7 cellular contexts compared by ENCODE assay signal in the genomic region with DNA sequence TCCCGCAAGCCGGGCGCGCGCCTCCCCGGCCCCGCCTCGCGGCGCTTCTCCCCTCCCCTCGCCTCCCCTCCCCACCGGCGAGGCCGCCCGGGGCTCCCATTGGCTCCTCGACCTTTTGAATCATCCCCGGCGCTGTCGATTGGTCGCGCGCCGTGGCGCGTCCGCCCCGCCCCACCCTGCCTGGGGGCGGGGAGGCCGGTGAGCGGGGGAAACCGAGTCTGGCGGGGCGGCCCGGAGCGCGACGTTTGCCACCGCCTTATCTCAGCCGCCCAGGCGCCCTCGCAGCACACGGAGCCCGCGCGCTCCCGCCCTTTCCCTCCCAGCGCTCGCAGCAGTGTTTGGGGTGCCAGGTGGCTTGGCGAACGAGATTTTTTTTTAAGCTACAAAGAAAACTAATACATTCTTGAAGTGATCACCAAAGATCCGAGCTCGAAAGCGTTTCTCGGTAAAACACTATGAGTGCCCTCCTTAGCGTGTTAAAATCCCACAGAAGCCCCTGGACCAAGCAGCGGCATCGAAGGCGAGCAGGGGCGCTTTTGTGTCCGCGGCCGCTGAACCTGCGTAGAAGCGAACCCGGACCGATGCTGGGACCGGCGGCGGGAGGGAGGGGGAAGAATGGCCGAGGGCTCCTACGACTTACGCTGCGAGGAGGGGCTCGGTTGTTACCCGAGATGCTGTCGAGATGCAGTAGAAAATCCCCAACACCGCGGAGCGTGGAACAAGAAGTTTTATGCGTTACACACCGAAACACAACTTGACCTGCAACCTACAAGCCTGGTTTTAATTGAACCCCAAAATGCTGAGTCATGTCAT. TPM values are rescaled to one million over a fixed set of nuclear protein-coding genes. Genes with fewer than 3 reads are reported as not detected.
DNase-seq lines count a peak whose midpoint lies in the region; ATAC-seq and TF ChIP-seq lines count a peak whose summit lies in the region.

No MANE protein-coding gene starts in this region.

- in situ Hi-C loops in astrocyte of the cerebellum (cut with HindIII; ENCODE audit: low sequenced_read_pairs), result no loop called here

- H3K36me3 ChIP-seq in hepatocyte (replicated peaks; ENCODE audit: insufficient read depth, low read depth), result no peaks in the 10 kb centered on the region

- H3K4me2 ChIP-seq in hepatocyte, result peak overlapping the region; percentile 86

- peak; percentile 83 for TF ChIP-seq POLR2A in GM18505 (IDR thresholded peaks at IDR 0.05; ENCODE audit: borderline replicate concordance, extremely low read depth, insufficient read depth, insufficient read length)

- 2% methylated on average over 58 of the region's 81 CpGs for WGBS in hepatocyte (ENCODE audit: low lambda C conversion rate, missing lambda C conversion rate)

- TF ChIP-seq CTCF in astrocyte of the cerebellum (IDR thresholded peaks at IDR 0.05; ENCODE audit: low read depth, low read length, missing control alignments) (no peak), hepatocyte (IDR thresholded peaks at IDR 0.05; ENCODE audit: poor library complexity) (no peak), retinal pigment epithelial cell (conservative IDR thresholded peaks at IDR 0.05; ENCODE audit: low read depth, low read length) (no peak)

- H4K20me1 ChIP-seq in hepatocyte (ENCODE audit: insufficient read depth, poor library complexity, severe bottlenecking), result peaks cover 34% of the 10 kb centered on the region

- H3K9me2 ChIP-seq in hepatocyte (replicated peaks; ENCODE audit: insufficient read depth), result no peaks in the 10 kb centered on the region

- no peaks in the 10 kb centered on the region for H3K27me3 ChIP-seq in hepatocyte

- no peaks in the 10 kb centered on the region for H3K9me3 ChIP-seq in hepatocyte (ENCODE audit: low read depth)

- H2AFZ ChIP-seq in hepatocyte, result peak overlapping the region; percentile 91

- H3K4me3 ChIP-seq in astrocyte of the cerebellum (ENCODE audit: low read depth, low read length), result peak overlapping the region; percentile 88
- peak overlapping the region; percentile 93 for H3K4me3 ChIP-seq in hepatocyte
- peak overlapping the region; percentile 69 for H3K4me3 ChIP-seq in retinal pigment epithelial cell (ENCODE audit: low read length)

- peaks cover 38% of the 10 kb centered on the region for H3K4me1 ChIP-seq in hepatocyte (ENCODE audit: insufficient read depth)

- peaks cover 41% of the 10 kb centered on the region for H3K79me2 ChIP-seq in hepatocyte

- peak; percentile 80 for DNase-seq in NCI-H1694 (lab: John Stamatoyannopoulos, UW)
- DNase-seq in T-helper 9 cell, result peak; percentile 86
- peak; percentile 66 for DNase-seq in astrocyte of the cerebellum (ENCODE audit: low read depth)
- peak; percentile 95 for DNase-seq in hepatocyte (ENCODE audit: low spot score)
- peak; percentile 57 for DNase-seq in retinal pigment epithelial cell (ENCODE audit: low read depth)

- peak overlapping the region; percentile 89 for H3K27ac ChIP-seq in hepatocyte

- ATAC-seq in GM18505 (IDR thresholded peaks at IDR 0.05; ENCODE audit: unreplicated experiment) (peak; percentile 90), HG02885 (IDR thresholded peaks at IDR 0.05; ENCODE audit: poor library complexity, unreplicated experiment) (peak; percentile 90)

RNA-seq across cellular contexts. Expression of gene LBR, which starts 0.4 kb away (rescaled TPM):
- total RNA-seq in hepatocyte, result 54.2 and 65.9 TPM in 2 replicates
- 29.6 and 33.3 TPM in 2 replicates for polyA plus RNA-seq in hepatocyte

Comparison
In these comparisons a context has a peak if more than half of its experiments do, and no peak if none do; other contexts are left out.
1. Peak in every context shown above with its lines: DNase-seq, ATAC-seq, H3K4me3 ChIP-seq and H3K27ac ChIP-seq.